ENCODE assay signal across 2 cellular contexts in genomic region chrX:85928606-85929005, GRCh38.
TF ChIP-seq lines count a peak whose summit lies in the region.

No MANE protein-coding gene starts in this region.

TF ChIP-seq in SK-N-SH treated with all-trans-retinoic acid at 6 μM for 48 hours, 23 proteins besides CTCF, POLR2A, EP300 and RAD21 (continued from another document):
- no peak for TF ChIP-seq PATZ1 (CRISPR knock-in tag; IDR thresholded peaks at IDR 0.05; ENCODE audit: borderline replicate concordance)
- no peak for TF ChIP-seq ARNTL (CRISPR knock-in tag; IDR thresholded peaks at IDR 0.05; ENCODE audit: borderline replicate concordance, low read depth)

TF ChIP-seq in SK-N-SH, 30 proteins besides CTCF, POLR2A, EP300 and RAD21 (continued from another document):
- TF ChIP-seq REST (IDR thresholded peaks at IDR 0.05; ENCODE audit: low read depth, low read length) = no peak
- no peak for TF ChIP-seq MXI1 (IDR thresholded peaks at IDR 0.05; ENCODE audit: low read depth, low read length)
